21 cellular contexts compared by ENCODE assay signal in genomic region chr10:59025981-59026730, GRCh38.
DNase-seq lines count a peak whose midpoint lies in the region; ATAC-seq, FAIRE-seq and TF ChIP-seq lines count a peak whose summit lies in the region.
"Had no signal": no experiment of that assay in that cellular context is flagged by ENCODE, and none has a peak within 500 bp of the region (broad histone marks: within the 10 kb centered on the region; RNA-seq: fewer than 3 reads in every experiment).

No MANE protein-coding gene starts in this region.

- H3F3A ChIP-seq in GM23338 (replicated peaks; ENCODE audit: low read depth), result no peaks in the 10 kb centered on the region
- H3F3A ChIP-seq in PC-9 (ENCODE audit: insufficient read depth, low read depth), result no peaks in the 10 kb centered on the region

- H3K4me2 ChIP-seq in GM23338 (no peak overlapping the region), PC-9 (no peak overlapping the region)

- peak overlapping the region; percentile 13; the same call in 1 of the 2 replicates for H3K27ac Mint-ChIP-seq in GM23338
- no peak overlapping the region for H3K27ac Mint-ChIP-seq in WTC11
- H3K27ac Mint-ChIP-seq: CD4-positive, alpha-beta T cell had no signal

- TF ChIP-seq CTCF in GM23338 (conservative IDR thresholded peaks at IDR 0.05; ENCODE audit: low read depth in 2 of 2), result no peak
- TF ChIP-seq CTCF in WTC11 (IDR thresholded peaks at IDR 0.05), result no peak
- TF ChIP-seq CTCF in kidney (IDR thresholded peaks at IDR 0.05; ENCODE audit: borderline replicate concordance, extremely low read depth, insufficient read depth), result no peak
- TF ChIP-seq CTCF in PC-9 (conservative IDR thresholded peaks at IDR 0.05), result no peak

- H3K27me3 Mint-ChIP-seq in GM23338 (ENCODE audit: insufficient read depth, low read depth, poor library complexity) (peaks cover 2% of the 10 kb centered on the region), WTC11 (ENCODE audit: low read depth) (no peaks in the 10 kb centered on the region)
- H3K27me3 Mint-ChIP-seq: CD4-positive, alpha-beta T cell had no signal

- no peak overlapping the region for H3K4me3 ChIP-seq in GM23338
- no peak overlapping the region for H3K4me3 ChIP-seq in kidney (ENCODE audit: low read length in 2 of 2)
- H3K4me3 ChIP-seq in PC-9, result no peak overlapping the region
- H3K4me3 ChIP-seq: GM12878, SJSA1 had no signal

- H3K27me3 ChIP-seq in GM23338 (ENCODE audit: insufficient read depth), result no peaks in the 10 kb centered on the region
- H3K27me3 ChIP-seq in PC-9 (ENCODE audit: insufficient read depth, low read depth), result no peaks in the 10 kb centered on the region
- H3K27me3 ChIP-seq: BE2C, SJSA1 had no signal

- H3K9me3 Mint-ChIP-seq in GM23338 (no peaks in the 10 kb centered on the region), WTC11 (peaks cover 5% of the 10 kb centered on the region; the same call in 1 of the 2 replicates)

- H3K79me2 ChIP-seq in GM23338 (replicated peaks; ENCODE audit: insufficient read depth) (no peaks in the 10 kb centered on the region), PC-9 (ENCODE audit: low read depth) (no peaks in the 10 kb centered on the region)

- H3K4me1 ChIP-seq in GM23338 (ENCODE audit: insufficient read depth), result no peaks in the 10 kb centered on the region
- no peaks in the 10 kb centered on the region for H3K4me1 ChIP-seq in kidney (ENCODE audit: control insufficient read depth in 1 of 2, insufficient read depth in 1 of 2, low read depth in 1 of 2, low read length in 2 of 2)
- H3K4me1 ChIP-seq in PC-9 (replicated peaks; ENCODE audit: insufficient read depth), result no peaks in the 10 kb centered on the region
- H3K4me1 ChIP-seq: BE2C, SJSA1 had no signal

- intact Hi-C loops in kidney (cut with DNase I) (no loop called here), PC-9 (cut with micrococcal nuclease; ENCODE audit: unreplicated experiment) (no loop called here)

- no peaks in the 10 kb centered on the region for H4K20me1 ChIP-seq in GM23338 (replicated peaks; ENCODE audit: insufficient read depth)
- no peaks in the 10 kb centered on the region for H4K20me1 ChIP-seq in PC-9 (ENCODE audit: insufficient read depth)

- no peaks in the 10 kb centered on the region for H3K9me3 ChIP-seq in kidney (ENCODE audit: control insufficient read depth in 1 of 2, low read length in 2 of 2)
- no peaks in the 10 kb centered on the region for H3K9me3 ChIP-seq in PC-9 (ENCODE audit: insufficient read depth, low read depth)
- H3K9me3 ChIP-seq: BE2C, SJSA1 had no signal

- BruUV-seq in PC-9 (replicated peaks; lab: Mats Ljungman, UMichigan), result no TSS peak

- H3K36me3 ChIP-seq in GM23338 (ENCODE audit: insufficient read depth) (no peaks in the 10 kb centered on the region), kidney (ENCODE audit: control insufficient read depth in 1 of 2, insufficient read depth in 2 of 2, low read length in 2 of 2) (no peaks in the 10 kb centered on the region), PC-9 (ENCODE audit: low read depth) (no peaks in the 10 kb centered on the region)
- H3K36me3 ChIP-seq: BE2C, SJSA1 had no signal

- FAIRE-seq in kidney (lab: Jason Lieb, UNC) (no peak), urothelium cell line (lab: Jason Lieb, UNC) (peak; percentile 75)
- FAIRE-seq: GM12878 had no signal

- H3K9ac ChIP-seq in kidney (ENCODE audit: low read length in 2 of 2), result no peak overlapping the region

- POLR2A ChIA-PET in WTC11 (lab: Charles Lee), result no interaction called here
- POLR2A ChIA-PET in PC-9 (lab: Charles Lee; ENCODE audit: unreplicated experiment), result no interaction called here

- H3K9me2 ChIP-seq in GM23338 (ENCODE audit: insufficient read depth) (peaks cover 3% of the 10 kb centered on the region; the same call in 1 of the 2 replicates), PC-9 (ENCODE audit: insufficient read depth) (no peaks in the 10 kb centered on the region)

- H3K27ac ChIP-seq in GM23338 (ENCODE audit: low read depth) (no peak overlapping the region), kidney (ENCODE audit: low read depth in 2 of 2, low read length in 2 of 2) (no peak overlapping the region), PC-9 (no peak overlapping the region)
- H3K27ac ChIP-seq: SJSA1 had no signal

- H3K4me3 Mint-ChIP-seq in GM23338 (no peak overlapping the region), WTC11 (no peak overlapping the region)
- H3K4me3 Mint-ChIP-seq: CD4-positive, alpha-beta T cell had no signal

- no peaks in the 10 kb centered on the region for H3K36me3 Mint-ChIP-seq in GM23338 (ENCODE audit: low read depth)
- H3K36me3 Mint-ChIP-seq in WTC11, result no peaks in the 10 kb centered on the region

- DNase-seq in GM23338 (ENCODE audit: low spot score), result no peak
- no peak for DNase-seq in WTC11 (ENCODE audit: low spot score)
- DNase-seq in kidney, result peak; percentile 63
- no peak for DNase-seq in urothelium cell line (ENCODE audit: low spot score)
- DNase-seq in PC-9, result no peak
- DNase-seq in NCI-H2029 treated with DMSO at 0.1 percent for 48 hours (lab: John Stamatoyannopoulos, UW), result no peak
- DNase-seq: BE2C; CD4-positive, alpha-beta T cell; COR-L47; DMS79 treated with DMSO at 0.1 percent for 48 hours; GOT3; Kasumi-1; NCI-H1694; NCI-H2081 treated with DMSO at 0.1 percent for 48 hours; NCI-H446; NCI-H526; OCI-M1 had no signal

- H3K4me1 Mint-ChIP-seq in GM23338, result peaks cover 3% of the 10 kb centered on the region; the same call in 2 of the 3 replicates
- H3K4me1 Mint-ChIP-seq in WTC11, result peaks cover 8% of the 10 kb centered on the region

- ATAC-seq in GM23338 (no peak; the same call in 2 of the 3 replicates), WTC11 (peak; percentile 43), GM19395 (IDR thresholded peaks at IDR 0.05; ENCODE audit: unreplicated experiment) (no peak)
- ATAC-seq: GM12878, Right ventricle myocardium inferior had no signal

- CTCF ChIA-PET in WTC11 (lab: Charles Lee), result no interaction called here
- CTCF ChIA-PET in PC-9 (lab: Charles Lee), result no interaction called here

- H2AFZ ChIP-seq in GM23338, result peak overlapping the region; percentile 63
- H2AFZ ChIP-seq in PC-9, result no peak overlapping the region

TF ChIP-seq in GM23338, 12 proteins besides CTCF, POLR2A, EP300 and RAD21 (continues in another document):
- TF ChIP-seq ZNF331 (CRISPR knock-in tag; IDR thresholded peaks at IDR 0.05; ENCODE audit: low read depth) (no peak), ETS1 (IDR thresholded peaks at IDR 0.05) (no peak)

TF ChIP-seq in WTC11, 78 proteins besides CTCF, POLR2A, EP300 and RAD21:
- TF ChIP-seq ZSCAN18 (CRISPR knock-in tag; IDR thresholded peaks at IDR 0.05) (no peak), USF2 (CRISPR knock-in tag; IDR thresholded peaks at IDR 0.05) (no peak), FOXK1 (CRISPR knock-in tag; IDR thresholded peaks at IDR 0.05) (no peak), EMX1 (CRISPR knock-in tag; IDR thresholded peaks at IDR 0.05) (no peak), GTF2I (CRISPR knock-in tag; conservative IDR thresholded peaks at IDR 0.05) (no peak), ELF4 (CRISPR knock-in tag; IDR thresholded peaks at IDR 0.05; ENCODE audit: low read depth) (no peak), ZBTB21 (CRISPR knock-in tag; IDR thresholded peaks at IDR 0.05; ENCODE audit: borderline replicate concordance) (no peak)
